ENCODE assay signal across 8 cellular contexts in the genomic region with DNA sequence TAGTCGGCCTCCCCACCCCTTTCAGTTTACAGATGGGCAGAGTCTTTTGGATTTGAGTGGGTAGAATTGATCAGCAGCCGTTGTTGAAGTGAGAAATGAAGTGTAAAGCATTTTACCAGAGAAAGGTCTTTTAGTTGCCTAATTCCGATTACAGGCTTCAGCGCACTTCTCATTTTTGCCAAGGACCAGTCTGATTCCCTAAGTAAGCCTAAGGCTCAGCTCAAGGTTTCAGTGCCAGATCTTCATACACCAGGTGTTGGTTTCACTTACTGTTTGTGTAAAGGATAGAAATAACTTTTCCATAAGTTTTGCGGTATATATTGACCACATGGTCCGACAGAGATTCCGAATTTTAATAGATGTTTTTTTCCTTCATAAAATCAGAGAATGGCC.
DNase-seq lines count a peak whose midpoint lies in the region; TF ChIP-seq lines count a peak whose summit lies in the region.
"Had no signal": no experiment of that assay in that cellular context is flagged by ENCODE, and none has a peak within 500 bp of the region (broad histone marks: within the 10 kb centered on the region; RNA-seq: fewer than 3 reads in every experiment).

No MANE protein-coding gene starts in this region.

- peaks cover 33% of the 10 kb centered on the region for H3K36me3 Mint-ChIP-seq in HFFc6 (ENCODE audit: low read depth)

- H3K4me1 ChIP-seq in skeletal muscle satellite cell (ENCODE audit: control insufficient read depth, insufficient read depth, low read length): peaks cover 61% of the 10 kb centered on the region

- peaks cover 73% of the 10 kb centered on the region for H3K4me1 Mint-ChIP-seq in HFFc6 (ENCODE audit: low read depth)

- H3K36me3 ChIP-seq in skeletal muscle satellite cell (ENCODE audit: insufficient read depth, low read length): peaks cover 14% of the 10 kb centered on the region
- H3K36me3 ChIP-seq: ovary had no signal

- H3K27me3 ChIP-seq in skeletal muscle satellite cell (ENCODE audit: control insufficient read depth, insufficient read depth, low read length): no peaks in the 10 kb centered on the region
- H3K27me3 ChIP-seq: ovary had no signal

- H3K9me3 ChIP-seq in skeletal muscle satellite cell (replicated peaks; ENCODE audit: low read length): no peaks in the 10 kb centered on the region
- H3K9me3 ChIP-seq: ovary had no signal

- no peak for DNase-seq in HFFc6
- peak; percentile 71 for DNase-seq in RPMI8226
- DNase-seq in fibroblast of peridontal ligament (ENCODE audit: extremely low read depth): peak; percentile 18
- no peak for DNase-seq in NCI-H2196 (lab: John Stamatoyannopoulos, UW; ENCODE audit: unreplicated experiment)
- no peak for DNase-seq in occipital lobe (lab: John Stamatoyannopoulos, UW)
- DNase-seq in GM19240 (ENCODE audit: insufficient read length, low spot score): no peak
- DNase-seq: ovary had no signal

- H3K4me3 Mint-ChIP-seq in HFFc6: peak overlapping the region; percentile 89

- H3K4me3 ChIP-seq in skeletal muscle satellite cell (ENCODE audit: low read length): peak overlapping the region; percentile 81

- H3K9ac ChIP-seq in skeletal muscle satellite cell (ENCODE audit: low read depth, low read length): peak overlapping the region; percentile 95

- peaks cover 2% of the 10 kb centered on the region for H3K27me3 Mint-ChIP-seq in HFFc6 (ENCODE audit: insufficient read depth)

- H3K4me2 ChIP-seq in skeletal muscle satellite cell (ENCODE audit: low read length): peak overlapping the region; percentile 98

- H3K9me3 Mint-ChIP-seq in HFFc6: no peaks in the 10 kb centered on the region

- TF ChIP-seq CTCF in HFFc6 (IDR thresholded peaks at IDR 0.05): no peak

- peak overlapping the region; percentile 70 for H3K27ac Mint-ChIP-seq in HFFc6

Comparison
In these comparisons a context has a peak if more than half of its experiments do, and no peak if none do; other contexts are left out.
1. DNase-seq: peak in RPMI8226 (single experiment) and fibroblast of peridontal ligament (single experiment); none in HFFc6 (single experiment), NCI-H2196 (single experiment), occipital lobe (single experiment) and GM19240 (single experiment).